Comparison of ENCODE assay signal across 8 cellular contexts in the genomic region with DNA sequence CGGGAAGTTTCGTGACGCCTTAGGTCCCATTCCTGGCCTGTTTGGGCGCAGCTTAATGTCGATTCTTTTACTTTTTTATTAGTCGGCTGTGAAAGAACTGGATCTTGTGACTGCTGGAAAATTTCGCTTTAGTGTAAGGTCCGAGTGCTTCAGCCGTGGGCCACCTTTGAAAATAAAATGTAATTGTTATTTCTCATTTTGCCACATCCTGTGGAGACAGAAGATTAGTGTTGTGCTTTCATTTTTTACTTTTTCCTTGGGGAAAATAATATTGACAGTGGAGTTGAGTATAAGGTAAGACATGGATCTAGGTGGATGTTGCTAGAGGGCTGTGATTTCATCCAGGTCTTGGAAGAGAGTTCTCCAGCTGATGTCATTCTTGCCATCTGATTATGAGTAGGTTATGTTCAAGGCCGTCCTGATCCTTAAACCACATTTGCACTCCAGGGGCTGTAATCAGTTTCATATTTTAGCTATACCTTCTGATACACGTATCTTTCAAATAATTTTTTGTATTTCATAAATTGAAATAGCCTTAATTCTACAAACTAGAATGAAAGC. TPM values are rescaled to one million over a fixed set of nuclear protein-coding genes. Genes with fewer than 3 reads are reported as not detected.
DNase-seq lines count a peak whose midpoint lies in the region; ATAC-seq and TF ChIP-seq lines count a peak whose summit lies in the region.

No MANE protein-coding gene starts in this region.

- TF ChIP-seq CTCF in H9 (conservative IDR thresholded peaks at IDR 0.05) (no peak), VCaP (conservative IDR thresholded peaks at IDR 0.05) (no peak), foreskin fibroblast (IDR thresholded peaks at IDR 0.05; ENCODE audit: low read depth, low read length) (no peak)

- peaks cover 0 to 7% (median 3%) of the 10 kb centered on the region in 3 experiments; a peak in 3 of 7 replicates for H3K36me3 Mint-ChIP-seq in H9 (ENCODE audit: insufficient read depth in 1 of 3, low read depth in 3 of 3)

- peak overlapping the region; percentile 65 for H3K4me2 ChIP-seq in H9 (ENCODE audit: insufficient read depth, insufficient read length, low read length)

- H4K8ac ChIP-seq in H9 (replicated peaks; ENCODE audit: insufficient read length, low read depth, low read length), result no peak overlapping the region

- no peaks in the 10 kb centered on the region for H3K27me3 ChIP-seq in H9 (ENCODE audit: insufficient read depth, low read length)
- no peaks in the 10 kb centered on the region for H3K27me3 ChIP-seq in rectal smooth muscle tissue (ENCODE audit: control insufficient read depth, insufficient read depth, low read length)

- WGBS in H9 (ENCODE audit: extremely low coverage, insufficient read length, low lambda C conversion rate), result no CpG with 5 or more reads among the region's 11 CpGs

- peaks cover 14% of the 10 kb centered on the region; the same call in 1 of the 2 replicates for H3K79me2 ChIP-seq in H9 (ENCODE audit: insufficient read depth, low read length)

- H3K27ac Mint-ChIP-seq in H9, result peak overlapping the region in 2 of 3 experiments; percentile 11 to 89; a peak in 3 of 7 replicates

- no peak overlapping the region for H3K23ac ChIP-seq in H9 (ENCODE audit: insufficient read length, low read depth, low read length)

- no peak overlapping the region for H3K14ac ChIP-seq in H9 (ENCODE audit: insufficient read depth, low read length)

- peak overlapping the region; percentile 87 for H3K9ac ChIP-seq in H9 (ENCODE audit: extremely low read depth, insufficient read length, low read length)
- peak overlapping the region; percentile 92 for H3K9ac ChIP-seq in rectal smooth muscle tissue (ENCODE audit: low read length)

- no peak for ATAC-seq in HG02870 (IDR thresholded peaks at IDR 0.05; ENCODE audit: unreplicated experiment)

- no peak overlapping the region for H2BK5ac ChIP-seq in H9 (ENCODE audit: insufficient read length, low read length)

- no peak overlapping the region for H3K4ac ChIP-seq in H9 (ENCODE audit: low read depth, low read length)

- no peaks in the 10 kb centered on the region for H3K36me3 ChIP-seq in rectal smooth muscle tissue (ENCODE audit: control insufficient read depth, insufficient read depth, low read length)

- peaks cover 2% of the 10 kb centered on the region for H3K27me3 Mint-ChIP-seq in H9 (ENCODE audit: low read depth)

- no peak overlapping the region for H3K27ac ChIP-seq in H9 (ENCODE audit: insufficient read length, low read depth, low read length)
- H3K27ac ChIP-seq in VCaP, result peak overlapping the region; percentile 87
- H3K27ac ChIP-seq in rectal smooth muscle tissue (ENCODE audit: low read depth, low read length), result peak overlapping the region; percentile 95

- H2BK120ac ChIP-seq in H9 (ENCODE audit: low read depth, low read length, poor library complexity, severe bottlenecking), result no peak overlapping the region

- no peak overlapping the region for H3K18ac ChIP-seq in H9 (ENCODE audit: insufficient read length, low read depth, low read length)

- H2BK20ac ChIP-seq in H9 (ENCODE audit: low read depth, low read length, poor library complexity, severe bottlenecking), result no peak overlapping the region

- H3K9me3 ChIP-seq in H9 (ENCODE audit: control insufficient read depth, low read depth, low read length), result no peaks in the 10 kb centered on the region

- H3K4me1 Mint-ChIP-seq in H9, result peaks cover 16% of the 10 kb centered on the region in 2 experiments

- H2BK12ac ChIP-seq in H9 (ENCODE audit: insufficient read length, low read depth, low read length), result no peak overlapping the region

- H3K9me3 Mint-ChIP-seq in H9, result no peaks in the 10 kb centered on the region; a peak in 1 of 5 replicates

- H3K56ac ChIP-seq in H9 (ENCODE audit: insufficient read length, low read depth, low read length), result no peak overlapping the region

- H2BK15ac ChIP-seq in H9 (ENCODE audit: low read depth, low read length), result no peak overlapping the region

- H3K4me3 ChIP-seq in foreskin fibroblast (ENCODE audit: low read depth in 1 of 2, low read length in 2 of 2) (peak overlapping the region; percentile 86 to 92), rectal smooth muscle tissue (ENCODE audit: low read length) (peak overlapping the region; percentile 98)

- H2AFZ ChIP-seq in H9 (ENCODE audit: low read length), result no peak overlapping the region

- DNase-seq in H9, result no peak
- peak in 1 of 2 donors; percentile 37 for DNase-seq in foreskin fibroblast
- no peak for DNase-seq in SW 1271 (lab: John Stamatoyannopoulos, UW)
- DNase-seq in stimulated activated CD4-positive, alpha-beta T cell treated with anti-CD3 and anti-CD28 coated beads, Interleukin-2, amount 100 ng/mL, for 24 hours, result no peak
- DNase-seq in AML-193 (lab: John Stamatoyannopoulos, UW), result no peak

- no peak overlapping the region for H4K5ac ChIP-seq in H9 (ENCODE audit: insufficient read length, low read depth, low read length)

- no peaks in the 10 kb centered on the region for H3K23me2 ChIP-seq in H9 (ENCODE audit: insufficient read length, low read depth, low read length, poor library complexity, severe bottlenecking)

- no peak overlapping the region for H2AK5ac ChIP-seq in H9 (ENCODE audit: insufficient read length, low read length)

- H4K91ac ChIP-seq in H9 (ENCODE audit: insufficient read length, low read depth, low read length), result no peak overlapping the region

- H3T11ph ChIP-seq in H9 (ENCODE audit: low read length), result no peak overlapping the region

- peak overlapping the region; percentile 98 to 99 for H3K4me3 Mint-ChIP-seq in H9

- H3K4me1 ChIP-seq in H9 (ENCODE audit: insufficient read depth, low read length) (no peaks in the 10 kb centered on the region), rectal smooth muscle tissue (ENCODE audit: control insufficient read depth, insufficient read depth, low read length) (peaks cover 10% of the 10 kb centered on the region)

- no peaks in the 10 kb centered on the region for H4K20me1 ChIP-seq in H9 (ENCODE audit: control insufficient read depth, insufficient read depth, insufficient read length)

- peaks cover 6% of the 10 kb centered on the region for H3K79me1 ChIP-seq in H9 (ENCODE audit: insufficient read depth, low read depth, low read length, poor library complexity, severe bottlenecking)

RNA-seq across cellular contexts. Expression of a gene that starts 0.9 kb away (rescaled TPM):
- total RNA-seq in H9 (2021), result 82.5 and 89.4 TPM in 2 replicates
